27 cellular contexts compared by ENCODE assay signal in genomic region chr15:85356276-85356675, GRCh38. TPM values are rescaled to one million over a fixed set of nuclear protein-coding genes. Genes with fewer than 3 reads are reported as not detected.
DNase-seq lines count a peak whose midpoint lies in the region; ATAC-seq and TF ChIP-seq lines count a peak whose summit lies in the region.
"Had no signal": no experiment of that assay in that cellular context is flagged by ENCODE, and none has a peak within 500 bp of the region (broad histone marks: within the 10 kb centered on the region; RNA-seq: fewer than 3 reads in every experiment).

No MANE protein-coding gene starts in this region.

- no peak for TF ChIP-seq EP300 in esophagus muscularis mucosa (IDR thresholded peaks at IDR 0.05)

- H3K9me3 ChIP-seq in left ventricle myocardium inferior (replicated peaks) (no peaks in the 10 kb centered on the region), esophagus muscularis mucosa (no peaks in the 10 kb centered on the region)
- H3K9me3 ChIP-seq: colonic mucosa, left lung, upper lobe of right lung had no signal

- DNase-seq in left ventricle myocardium inferior (no peak), Right ventricle myocardium superior (no peak), OCI-M1 (lab: John Stamatoyannopoulos, UW) (peak; percentile 30), esophagus muscularis mucosa (ENCODE audit: extremely low spot score) (no peak), omental fat pad (ENCODE audit: low spot score) (no peak), NCI-H1092 (lab: John Stamatoyannopoulos, UW) (no peak), NCI-H2081 (lab: John Stamatoyannopoulos, UW) (no peak)
- DNase-seq: activated CD4-positive, alpha-beta T cell treated with anti-CD3 and anti-CD28 coated beads, Interleukin-2, amount 10 ng/mL, durations not matched to agents 7 days and 5 days; activated gamma-delta T cell; activated naive CD8-positive, alpha-beta T cell treated with anti-CD3 and anti-CD28 coated beads for 36 hours; activated T-cell treated with anti-CD3 and anti-CD28 coated beads, Interleukin-2, amount 50 U/mL, for 24 hours; aorta; colonic mucosa; effector CD4-positive, alpha-beta T cell; H7; Kasumi-1; left lung; NCI-H1048; NCI-H1694; NCI-H524; retina; SHP77 treated with DMSO at 0.1 percent for 48 hours; stimulated activated naive B cell treated with anti-CD40 and anti-IgM and Interleukin-4, amounts not matched to agents 10 μg/mL and 1 μg/mL and 100 μg/mL, for 72 hours; T1000; upper lobe of right lung had no signal

- no peak for TF ChIP-seq POLR2A in esophagus muscularis mucosa (IDR thresholded peaks at IDR 0.05; ENCODE audit: low read depth)

- H3K27ac ChIP-seq in left ventricle myocardium inferior (replicated peaks) (peak overlapping the region; percentile 88), esophagus muscularis mucosa (replicated peaks in 1 of 4) (peak overlapping the region; percentile 2 to 76 (median 60))
- H3K27ac ChIP-seq: colonic mucosa, left lung, parathyroid adenoma, upper lobe of right lung had no signal

- intact Hi-C loops in left ventricle myocardium inferior (cut with micrococcal nuclease), result no loop called here
- intact Hi-C loops in Right ventricle myocardium superior (cut with DNase I), result no loop called here
- intact Hi-C loops in esophagus muscularis mucosa (cut with DNase I), result no loop called here

- TF ChIP-seq CTCF in left ventricle myocardium inferior (IDR thresholded peaks at IDR 0.05; ENCODE audit: borderline replicate concordance) (no peak), esophagus muscularis mucosa (IDR thresholded peaks at IDR 0.05) (no peak), omental fat pad (IDR thresholded peaks at IDR 0.05) (no peak)

- no peaks in the 10 kb centered on the region for H3K36me3 ChIP-seq in left ventricle myocardium inferior
- H3K36me3 ChIP-seq in esophagus muscularis mucosa, result no peaks in the 10 kb centered on the region
- H3K36me3 ChIP-seq: colonic mucosa, left lung, upper lobe of right lung had no signal

- H3K27me3 ChIP-seq in left ventricle myocardium inferior (ENCODE audit: low read depth) (no peaks in the 10 kb centered on the region), esophagus muscularis mucosa (no peaks in the 10 kb centered on the region)
- H3K27me3 ChIP-seq: colonic mucosa, left lung, upper lobe of right lung had no signal

- H3K4me1 ChIP-seq in left ventricle myocardium inferior (peaks cover 51% of the 10 kb centered on the region), esophagus muscularis mucosa (peaks cover 24 to 43% (median 32%) of the 10 kb centered on the region in 4 donors)
- H3K4me1 ChIP-seq: colonic mucosa, parathyroid adenoma had no signal

- no peak for ATAC-seq in Right ventricle myocardium superior (ENCODE audit: poor library complexity)
- ATAC-seq in omental fat pad (ENCODE audit: low FRiP score), result no peak
- ATAC-seq: left lung; stimulated activated naive B cell treated with anti-CD40 and anti-IgM and Interleukin-4, amounts not matched to agents 10 μg/mL and 1 μg/mL and 100 μg/mL, for 72 hours; upper lobe of right lung; WTC11 had no signal

- H3K4me3 ChIP-seq in left ventricle myocardium inferior (no peak overlapping the region), esophagus muscularis mucosa (no peak overlapping the region)
- H3K4me3 ChIP-seq: colonic mucosa, left lung, upper lobe of right lung had no signal

- 38% methylated on average over 1 of the region's 1 CpG for WGBS in esophagus muscularis mucosa

RNA-seq across cellular contexts. Expression of gene AKAP13, which starts 24.1 kb away (rescaled TPM):
- total RNA-seq in left ventricle myocardium inferior, result 331 TPM
- 322 TPM for total RNA-seq in Right ventricle myocardium superior
- total RNA-seq in esophagus muscularis mucosa, result 100 to 1,000 TPM; 232 to 323 (median 284) TPM
- total RNA-seq in omental fat pad, result 100 to 1,000 TPM; 162 to 301 (median 216) TPM
